ENCODE assay signal across 5 cellular contexts in genomic region chr2:196555161-196555560, GRCh38. TPM values are rescaled to one million over a fixed set of nuclear protein-coding genes. Genes with fewer than 3 reads are reported as not detected.
"Had no signal": no experiment of that assay in that cellular context is flagged by ENCODE, and none has a peak within 500 bp of the region (broad histone marks: within the 10 kb centered on the region; RNA-seq: fewer than 3 reads in every experiment).

No MANE protein-coding gene starts in this region.

- H3K9me3 Mint-ChIP-seq: IgD-negative memory B cell had no signal

- H3K27ac ChIP-seq: GM23248 had no signal

- H3K27ac Mint-ChIP-seq: IgD-negative memory B cell had no signal

- H3K4me3 ChIP-seq: GM23248 had no signal

- H3K9ac ChIP-seq: GM23248 had no signal

- H2AFZ ChIP-seq: GM23248 had no signal

- H3K4me1 Mint-ChIP-seq: IgD-negative memory B cell had no signal

- DNase-seq: GM23248, H9, HCEC 1CT had no signal

- H3K4me3 Mint-ChIP-seq: H9, IgD-negative memory B cell had no signal

RNA-seq across cellular contexts. Expression of gene HECW2, which starts 38.2 kb away (rescaled TPM):
- total RNA-seq: HT-29 had no signal
